8 cellular contexts compared by ENCODE assay signal in genomic region chr1:6343506-6344405, GRCh38. TPM values are rescaled to one million over a fixed set of nuclear protein-coding genes. Genes with fewer than 3 reads are reported as not detected.
DNase-seq lines count a peak whose midpoint lies in the region; ATAC-seq and FAIRE-seq lines count a peak whose summit lies in the region.

No MANE protein-coding gene starts in this region.

- WGBS in mesenchymal stem cell: 76% methylated on average over 17 of the region's 17 CpGs

- no peak overlapping the region for H2AK5ac ChIP-seq in mesenchymal stem cell (ENCODE audit: low read length, severe bottlenecking)

- H2BK5ac ChIP-seq in mesenchymal stem cell (ENCODE audit: low read depth, low read length, poor library complexity, severe bottlenecking): no peak overlapping the region

- no peak overlapping the region for H3K4ac ChIP-seq in mesenchymal stem cell (ENCODE audit: low read depth in 1 of 2, low read length in 2 of 2)

- no peak overlapping the region for H2BK12ac ChIP-seq in mesenchymal stem cell (ENCODE audit: low read length in 2 of 2)

- H2AFZ ChIP-seq in mesenchymal stem cell (ENCODE audit: low read depth, low read length): no peak overlapping the region

- H3K4me3 ChIP-seq in mesenchymal stem cell (ENCODE audit: insufficient read depth in 1 of 2, low read depth in 1 of 2, low read length in 2 of 2): no peak overlapping the region

- H2BK15ac ChIP-seq in mesenchymal stem cell (ENCODE audit: low read depth, poor library complexity, severe bottlenecking): no peak overlapping the region

- no peaks in the 10 kb centered on the region for H3K4me1 ChIP-seq in mesenchymal stem cell (ENCODE audit: control insufficient read depth, insufficient read depth, low read depth, low read length)

- H3K18ac ChIP-seq in mesenchymal stem cell (ENCODE audit: low read depth in 1 of 2, low read length in 2 of 2): no peak overlapping the region

- ATAC-seq in stimulated activated naive CD8-positive, alpha-beta T cell treated with anti-CD3 and anti-CD28 coated beads, Interleukin-15, Interleukin-2, amounts not matched to agents 100 U/mL and 50 U/mL, for 24 hours: peak; percentile 65
- ATAC-seq in HG03432 (IDR thresholded peaks at IDR 0.05; ENCODE audit: unreplicated experiment): no peak

- no peak overlapping the region for H3K23ac ChIP-seq in mesenchymal stem cell (ENCODE audit: low read length in 2 of 2)

- no peak overlapping the region for H3K14ac ChIP-seq in mesenchymal stem cell (ENCODE audit: low read length in 2 of 2)

- DNase-seq in AG20443 (ENCODE audit: low spot score) (peak; percentile 93), GM19239 (ENCODE audit: insufficient read length, low spot score) (peak; percentile 60), NCI-H2227 treated with DMSO at 0.1 percent for 48 hours (lab: John Stamatoyannopoulos, UW) (peak; percentile 76), mesenchymal stem cell (peak; percentile 70)
- DNase-seq in activated CD4-positive, alpha-beta T cell treated with anti-CD3 and anti-CD28 coated beads, Interleukin-2, amount 50 U/mL, for 4 hours: peak; percentile 43 to 45
- peak; percentile 37 for DNase-seq in effector CD4-positive, alpha-beta T cell
- peak; percentile 67 for DNase-seq in stimulated activated naive CD8-positive, alpha-beta T cell treated with anti-CD3 and anti-CD28 coated beads, Interleukin-15, Interleukin-2, amounts not matched to agents 100 U/mL and 50 U/mL, for 24 hours

- H3K79me1 ChIP-seq in mesenchymal stem cell (replicated peaks; ENCODE audit: low read length, poor library complexity, severe bottlenecking): peaks cover 8% of the 10 kb centered on the region

- H3K9me3 ChIP-seq in mesenchymal stem cell (ENCODE audit: control insufficient read depth, low read length): no peaks in the 10 kb centered on the region

- no peak overlapping the region for H2BK120ac ChIP-seq in mesenchymal stem cell (ENCODE audit: low read depth, low read length)

- H3K4me2 ChIP-seq in mesenchymal stem cell (ENCODE audit: low read length, poor library complexity, severe bottlenecking): no peak overlapping the region

- no peaks in the 10 kb centered on the region for H3K27me3 ChIP-seq in mesenchymal stem cell (ENCODE audit: control insufficient read depth in 1 of 2, insufficient read depth in 1 of 2, low read length in 2 of 2)

- H4K8ac ChIP-seq in mesenchymal stem cell (ENCODE audit: low read length): no peak overlapping the region

- H4K91ac ChIP-seq in mesenchymal stem cell (ENCODE audit: low read length): no peak overlapping the region

- H3K9ac ChIP-seq in mesenchymal stem cell (ENCODE audit: low read length): no peak overlapping the region

- H3K27ac ChIP-seq in mesenchymal stem cell (ENCODE audit: low read length, poor library complexity, severe bottlenecking): no peak overlapping the region

- peak; percentile 44 for FAIRE-seq in GM19239 (lab: Jason Lieb, UNC)

- peaks cover 0 to 42% of the 10 kb centered on the region in 2 experiments for H3K36me3 ChIP-seq in mesenchymal stem cell (ENCODE audit: control insufficient read depth in 1 of 2, insufficient read depth in 2 of 2, low read depth in 1 of 2, low read length in 2 of 2)

RNA-seq across cellular contexts. Expression of gene ACOT7, which starts 49.8 kb away (rescaled TPM):
- polyA plus RNA-seq in mesenchymal stem cell (2013, experiment 1 of 2): 67.2 TPM
- polyA plus RNA-seq in mesenchymal stem cell (2013, experiment 2 of 2): 69.0 TPM

Comparison
In these comparisons a context has a peak if more than half of its experiments do, and no peak if none do; other contexts are left out.
1. DNase-seq: peak in every context shown above with its lines; median percentile 93 in AG20443; 76 in NCI-H2227 treated with DMSO at 0.1 percent for 48 hours; 70 in mesenchymal stem cell; 67 in stimulated activated naive CD8-positive, alpha-beta T cell treated with anti-CD3 and anti-CD28 coated beads, Interleukin-15, Interleukin-2, amounts not matched to agents 100 U/mL and 50 U/mL, for 24 hours; 60 in GM19239; 44 in activated CD4-positive, alpha-beta T cell treated with anti-CD3 and anti-CD28 coated beads, Interleukin-2, amount 50 U/mL, for 4 hours; 37 in effector CD4-positive, alpha-beta T cell.